ENCODE assay signal across 1 cellular context in the genomic region with DNA sequence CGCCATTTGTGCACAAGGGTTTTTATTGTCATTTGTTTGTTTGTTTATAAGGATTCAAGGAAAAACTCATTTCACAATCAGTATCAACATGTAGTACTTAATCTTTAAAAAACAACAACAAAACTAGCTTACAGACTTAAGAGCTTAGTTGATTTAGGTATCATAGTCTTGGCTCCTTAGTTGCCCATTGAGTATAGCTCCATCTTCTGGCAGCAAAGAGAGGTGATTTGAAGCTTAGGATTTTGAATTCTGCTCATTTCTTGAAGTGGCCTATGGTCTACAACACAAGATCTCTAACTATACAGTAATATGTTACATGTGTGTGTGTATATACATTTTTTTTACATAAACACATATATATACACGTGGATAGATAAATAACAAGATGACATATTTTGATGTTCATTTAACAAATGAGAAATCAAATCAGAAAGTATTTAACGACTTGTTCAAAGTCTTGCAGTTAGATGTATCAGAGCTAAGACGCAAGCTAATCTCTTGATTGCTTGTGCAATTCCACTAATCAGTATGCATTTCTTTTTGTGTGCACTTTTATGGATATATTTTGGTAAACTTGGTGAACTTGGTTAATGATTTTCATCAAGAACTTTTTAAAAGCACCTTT.
TF ChIP-seq lines count a peak whose summit lies in the region.

No MANE protein-coding gene starts in this region.

TF ChIP-seq in GM23338, 12 proteins besides CTCF, POLR2A, EP300 and RAD21 (continued from another document):
- TF ChIP-seq, protein P1, sequence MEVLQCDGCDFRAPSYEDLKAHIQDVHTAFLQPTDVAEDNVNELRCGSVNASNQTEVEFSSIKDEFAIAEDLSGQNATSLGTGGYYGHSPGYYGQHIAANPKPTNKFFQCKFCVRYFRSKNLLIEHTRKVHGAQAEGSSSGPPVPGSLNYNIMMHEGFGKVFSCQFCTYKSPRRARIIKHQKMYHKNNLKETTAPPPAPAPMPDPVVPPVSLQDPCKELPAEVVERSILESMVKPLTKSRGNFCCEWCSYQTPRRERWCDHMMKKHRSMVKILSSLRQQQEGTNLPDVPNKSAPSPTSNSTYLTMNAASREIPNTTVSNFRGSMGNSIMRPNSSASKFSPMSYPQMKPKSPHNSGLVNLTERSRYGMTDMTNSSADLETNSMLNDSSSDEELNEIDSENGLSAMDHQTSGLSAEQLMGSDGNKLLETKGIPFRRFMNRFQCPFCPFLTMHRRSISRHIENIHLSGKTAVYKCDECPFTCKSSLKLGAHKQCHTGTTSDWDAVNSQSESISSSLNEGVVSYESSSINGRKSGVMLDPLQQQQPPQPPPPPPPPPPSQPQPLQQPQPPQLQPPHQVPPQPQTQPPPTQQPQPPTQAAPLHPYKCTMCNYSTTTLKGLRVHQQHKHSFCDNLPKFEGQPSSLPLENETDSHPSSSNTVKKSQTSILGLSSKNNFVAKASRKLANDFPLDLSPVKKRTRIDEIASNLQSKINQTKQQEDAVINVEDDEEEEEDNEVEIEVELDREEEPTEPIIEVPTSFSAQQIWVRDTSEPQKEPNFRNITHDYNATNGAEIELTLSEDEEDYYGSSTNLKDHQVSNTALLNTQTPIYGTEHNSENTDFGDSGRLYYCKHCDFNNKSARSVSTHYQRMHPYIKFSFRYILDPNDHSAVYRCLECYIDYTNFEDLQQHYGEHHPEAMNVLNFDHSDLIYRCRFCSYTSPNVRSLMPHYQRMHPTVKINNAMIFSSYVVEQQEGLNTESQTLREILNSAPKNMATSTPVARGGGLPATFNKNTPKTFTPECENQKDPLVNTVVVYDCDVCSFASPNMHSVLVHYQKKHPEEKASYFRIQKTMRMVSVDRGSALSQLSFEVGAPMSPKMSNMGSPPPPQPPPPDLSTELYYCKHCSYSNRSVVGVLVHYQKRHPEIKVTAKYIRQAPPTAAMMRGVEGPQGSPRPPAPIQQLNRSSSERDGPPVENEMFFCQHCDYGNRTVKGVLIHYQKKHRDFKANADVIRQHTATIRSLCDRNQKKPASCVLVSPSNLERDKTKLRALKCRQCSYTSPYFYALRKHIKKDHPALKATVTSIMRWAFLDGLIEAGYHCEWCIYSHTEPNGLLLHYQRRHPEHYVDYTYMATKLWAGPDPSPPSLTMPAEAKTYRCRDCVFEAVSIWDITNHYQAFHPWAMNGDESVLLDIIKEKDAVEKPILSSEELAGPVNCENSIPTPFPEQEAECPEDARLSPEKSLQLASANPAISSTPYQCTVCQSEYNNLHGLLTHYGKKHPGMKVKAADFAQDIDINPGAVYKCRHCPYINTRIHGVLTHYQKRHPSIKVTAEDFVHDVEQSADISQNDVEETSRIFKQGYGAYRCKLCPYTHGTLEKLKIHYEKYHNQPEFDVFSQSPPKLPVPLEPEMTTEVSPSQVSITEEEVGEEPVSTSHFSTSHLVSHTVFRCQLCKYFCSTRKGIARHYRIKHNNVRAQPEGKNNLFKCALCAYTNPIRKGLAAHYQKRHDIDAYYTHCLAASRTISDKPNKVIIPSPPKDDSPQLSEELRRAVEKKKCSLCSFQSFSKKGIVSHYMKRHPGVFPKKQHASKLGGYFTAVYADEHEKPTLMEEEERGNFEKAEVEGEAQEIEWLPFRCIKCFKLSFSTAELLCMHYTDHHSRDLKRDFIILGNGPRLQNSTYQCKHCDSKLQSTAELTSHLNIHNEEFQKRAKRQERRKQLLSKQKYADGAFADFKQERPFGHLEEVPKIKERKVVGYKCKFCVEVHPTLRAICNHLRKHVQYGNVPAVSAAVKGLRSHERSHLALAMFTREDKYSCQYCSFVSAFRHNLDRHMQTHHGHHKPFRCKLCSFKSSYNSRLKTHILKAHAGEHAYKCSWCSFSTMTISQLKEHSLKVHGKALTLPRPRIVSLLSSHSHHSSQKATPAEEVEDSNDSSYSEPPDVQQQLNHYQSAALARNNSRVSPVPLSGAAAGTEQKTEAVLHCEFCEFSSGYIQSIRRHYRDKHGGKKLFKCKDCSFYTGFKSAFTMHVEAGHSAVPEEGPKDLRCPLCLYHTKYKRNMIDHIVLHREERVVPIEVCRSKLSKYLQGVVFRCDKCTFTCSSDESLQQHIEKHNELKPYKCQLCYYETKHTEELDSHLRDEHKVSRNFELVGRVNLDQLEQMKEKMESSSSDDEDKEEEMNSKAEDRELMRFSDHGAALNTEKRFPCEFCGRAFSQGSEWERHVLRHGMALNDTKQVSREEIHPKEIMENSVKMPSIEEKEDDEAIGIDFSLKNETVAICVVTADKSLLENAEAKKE (CRISPR knock-in tag; IDR thresholded peaks at IDR 0.05), result no peak
- no peak for TF ChIP-seq ZNF331 (CRISPR knock-in tag; IDR thresholded peaks at IDR 0.05; ENCODE audit: low read depth)
- no peak for TF ChIP-seq NANOG (IDR thresholded peaks at IDR 0.05; ENCODE audit: borderline replicate concordance)
- TF ChIP-seq STAT1 (IDR thresholded peaks at IDR 0.05; ENCODE audit: unreplicated experiment), result no peak
- TF ChIP-seq, protein P2, sequence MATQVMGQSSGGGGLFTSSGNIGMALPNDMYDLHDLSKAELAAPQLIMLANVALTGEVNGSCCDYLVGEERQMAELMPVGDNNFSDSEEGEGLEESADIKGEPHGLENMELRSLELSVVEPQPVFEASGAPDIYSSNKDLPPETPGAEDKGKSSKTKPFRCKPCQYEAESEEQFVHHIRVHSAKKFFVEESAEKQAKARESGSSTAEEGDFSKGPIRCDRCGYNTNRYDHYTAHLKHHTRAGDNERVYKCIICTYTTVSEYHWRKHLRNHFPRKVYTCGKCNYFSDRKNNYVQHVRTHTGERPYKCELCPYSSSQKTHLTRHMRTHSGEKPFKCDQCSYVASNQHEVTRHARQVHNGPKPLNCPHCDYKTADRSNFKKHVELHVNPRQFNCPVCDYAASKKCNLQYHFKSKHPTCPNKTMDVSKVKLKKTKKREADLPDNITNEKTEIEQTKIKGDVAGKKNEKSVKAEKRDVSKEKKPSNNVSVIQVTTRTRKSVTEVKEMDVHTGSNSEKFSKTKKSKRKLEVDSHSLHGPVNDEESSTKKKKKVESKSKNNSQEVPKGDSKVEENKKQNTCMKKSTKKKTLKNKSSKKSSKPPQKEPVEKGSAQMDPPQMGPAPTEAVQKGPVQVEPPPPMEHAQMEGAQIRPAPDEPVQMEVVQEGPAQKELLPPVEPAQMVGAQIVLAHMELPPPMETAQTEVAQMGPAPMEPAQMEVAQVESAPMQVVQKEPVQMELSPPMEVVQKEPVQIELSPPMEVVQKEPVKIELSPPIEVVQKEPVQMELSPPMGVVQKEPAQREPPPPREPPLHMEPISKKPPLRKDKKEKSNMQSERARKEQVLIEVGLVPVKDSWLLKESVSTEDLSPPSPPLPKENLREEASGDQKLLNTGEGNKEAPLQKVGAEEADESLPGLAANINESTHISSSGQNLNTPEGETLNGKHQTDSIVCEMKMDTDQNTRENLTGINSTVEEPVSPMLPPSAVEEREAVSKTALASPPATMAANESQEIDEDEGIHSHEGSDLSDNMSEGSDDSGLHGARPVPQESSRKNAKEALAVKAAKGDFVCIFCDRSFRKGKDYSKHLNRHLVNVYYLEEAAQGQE (IDR thresholded peaks at IDR 0.05; ENCODE audit: unreplicated experiment), result no peak
- TF ChIP-seq CREB1 (CRISPR knock-in tag; IDR thresholded peaks at IDR 0.05; ENCODE audit: low read depth), result no peak
- no peak for TF ChIP-seq EZH2phosphoT487 (IDR thresholded peaks at IDR 0.05; ENCODE audit: unreplicated experiment)
- no peak for TF ChIP-seq ZNF114 (CRISPR knock-in tag; IDR thresholded peaks at IDR 0.05)
- TF ChIP-seq JUNB (IDR thresholded peaks at IDR 0.05; ENCODE audit: unreplicated experiment), result no peak
- TF ChIP-seq EZH2 (IDR thresholded peaks at IDR 0.05; ENCODE audit: low read depth, unreplicated experiment), result no peak
